ENCODE assay signal across 22 cellular contexts in genomic region chr6:69988458-69989126, GRCh38.
DNase-seq lines count a peak whose midpoint lies in the region; ATAC-seq lines count a peak whose summit lies in the region.
"Had no signal": no experiment of that assay in that cellular context is flagged by ENCODE, and none has a peak within 500 bp of the region (broad histone marks: within the 10 kb centered on the region; RNA-seq: fewer than 3 reads in every experiment).

No MANE protein-coding gene starts in this region.

- ATAC-seq in GM18499 (IDR thresholded peaks at IDR 0.05; ENCODE audit: insufficient read depth, unreplicated experiment) = peak; percentile 67
- ATAC-seq in GM19395 (IDR thresholded peaks at IDR 0.05; ENCODE audit: unreplicated experiment) = peak; percentile 63
- peak; percentile 45 for ATAC-seq in HG02938 (IDR thresholded peaks at IDR 0.05; ENCODE audit: unreplicated experiment)
- ATAC-seq: activated T-cell treated with anti-CD3 and anti-CD28 coated beads, Interleukin-2, amount 50 U/mL, for 4 hours; heart left ventricle; left lung; sciatic nerve had no signal

- DNase-seq in OCI-M1 (lab: John Stamatoyannopoulos, UW) (peak; percentile 48), NCI-H2081 (lab: John Stamatoyannopoulos, UW) (no peak), H4 (ENCODE audit: low spot score) (no peak), NCI-H1092 (lab: John Stamatoyannopoulos, UW) (no peak)
- no peak for DNase-seq in activated CD8-positive, alpha-beta memory T cell treated with anti-CD3 and anti-CD28 coated beads, Interleukin-2, amount 50 U/mL, for 48 hours
- DNase-seq: activated CD4-positive, CD25-positive, alpha-beta regulatory T cell treated with anti-CD3 and anti-CD28 coated beads, Interleukin-2, amount 50 U/mL, for 72 hours; activated naive CD4-positive, alpha-beta T cell treated with anti-CD3 and anti-CD28 coated beads for 36 hours; activated T-cell treated with anti-CD3 and anti-CD28 coated beads, Interleukin-2, amount 50 U/mL, for 4 hours; anterior cingulate cortex; dorsolateral prefrontal cortex; heart left ventricle; left lung; midbrain; NCI-H1105 treated with DMSO at 0.1 percent for 48 hours; NCI-H524 treated with DMSO at 0.1 percent for 48 hours; nephron progenitor cell; RPMI8226; SK-N-SH had no signal
